ENCODE assay signal across 11 cellular contexts in genomic region chr7:107387077-107387476, GRCh38.
A peak's percentile ranks its signal among the peaks of the same experiment; 100 is the strongest.
DNase-seq lines count a peak whose midpoint lies in the region; ATAC-seq and TF ChIP-seq lines count a peak whose summit lies in the region.
"Had no signal": no experiment of that assay in that cellular context is flagged by ENCODE, and none has a peak within 500 bp of the region (broad histone marks: within the 10 kb centered on the region; RNA-seq: fewer than 3 reads in every experiment).

No MANE protein-coding gene starts in this region.

- H3K36me3 ChIP-seq in Panc1 (ENCODE audit: control insufficient read depth, insufficient read depth, low read length) (no peaks in the 10 kb centered on the region), fibroblast of lung (ENCODE audit: control insufficient read depth, insufficient read depth, low read length) (no peaks in the 10 kb centered on the region)

- DNase-seq in DMS 273 (lab: John Stamatoyannopoulos, UW; ENCODE audit: unreplicated experiment) (peak; percentile 68), Panc1 (ENCODE audit: low read depth, low spot score) (no peak), fibroblast of lung (ENCODE audit: low read depth in 2 of 2) (peak; percentile 40 to 44), nephron progenitor cell (peak; percentile 47), NCI-H1694 (lab: John Stamatoyannopoulos, UW) (no peak), ACHN (no peak)
- DNase-seq in activated CD8-positive, alpha-beta memory T cell treated with anti-CD3 and anti-CD28 coated beads, Interleukin-2, amount 50 U/mL, for 48 hours = no peak
- DNase-seq: activated CD4-positive, alpha-beta T cell treated with anti-CD3 and anti-CD28 coated beads for 48 hours; left colon had no signal

- no peak overlapping the region for H3K9ac ChIP-seq in fibroblast of lung (ENCODE audit: insufficient read depth, low read length)
- H3K9ac ChIP-seq: KMS-11 had no signal

- no peak overlapping the region for H3K4me3 ChIP-seq in Panc1 (ENCODE audit: low read depth in 2 of 2, low read length in 2 of 2)
- H3K4me3 ChIP-seq in fibroblast of lung (replicated peaks in 1 of 4; ENCODE audit: control extremely low read depth in 1 of 4, insufficient read depth in 1 of 4, low read depth in 3 of 4, low read length in 4 of 4) = no peak overlapping the region

- peak overlapping the region; percentile 33 for H3K4me2 ChIP-seq in fibroblast of lung (ENCODE audit: extremely low read depth, insufficient read depth, low read length)
- H3K4me2 ChIP-seq: KMS-11 had no signal

- TF ChIP-seq CTCF in Panc1 (IDR thresholded peaks at IDR 0.05) (no peak), fibroblast of lung (conservative IDR thresholded peaks at IDR 0.05 in 1 of 2, IDR thresholded peaks at IDR 0.05 in 1 of 2; ENCODE audit: low read depth in 1 of 2, low read length in 2 of 2) (no peak), nephron progenitor cell (IDR thresholded peaks at IDR 0.05) (no peak)

- intact Hi-C loops in Panc1 (cut with micrococcal nuclease; ENCODE audit: unreplicated experiment) = no loop called here

- peaks cover 82% of the 10 kb centered on the region for H3K4me1 Mint-ChIP-seq in nephron progenitor cell

- H4K20me1 ChIP-seq in fibroblast of lung (ENCODE audit: control insufficient read depth, extremely low read depth, insufficient read depth, low read length) = no peaks in the 10 kb centered on the region

- H3K36me3 Mint-ChIP-seq in nephron progenitor cell (ENCODE audit: low read depth) = peaks cover 12% of the 10 kb centered on the region

- peaks cover 9% of the 10 kb centered on the region; the same call in 1 of the 2 replicates for H3K4me1 ChIP-seq in Panc1 (ENCODE audit: control insufficient read depth, insufficient read depth, low read length)
- peaks cover 6% of the 10 kb centered on the region for H3K4me1 ChIP-seq in fibroblast of lung (ENCODE audit: control insufficient read depth, extremely low read depth, insufficient read depth, low read length)

- peaks cover 4% of the 10 kb centered on the region for H3K27me3 Mint-ChIP-seq in nephron progenitor cell (ENCODE audit: low read depth, poor library complexity)

- peaks cover 6% of the 10 kb centered on the region for H3K9me3 Mint-ChIP-seq in nephron progenitor cell

- H3K27me3 ChIP-seq in Panc1 (ENCODE audit: control insufficient read depth, insufficient read depth, low read length) (no peaks in the 10 kb centered on the region), fibroblast of lung (ENCODE audit: control insufficient read depth, insufficient read depth, low read length) (no peaks in the 10 kb centered on the region)

- no peaks in the 10 kb centered on the region for H3K9me3 ChIP-seq in Panc1 (ENCODE audit: control insufficient read depth, insufficient read depth, low read depth, low read length)
- no peaks in the 10 kb centered on the region for H3K9me3 ChIP-seq in fibroblast of lung (ENCODE audit: control insufficient read depth, insufficient read depth, low read depth, low read length)

- BruUV-seq in Panc1 (replicated peaks; lab: Mats Ljungman, UMichigan) = no TSS peak

- H3K27ac ChIP-seq in Panc1 (ENCODE audit: low read length) (peak overlapping the region; percentile 51; the same call in 1 of the 2 replicates), fibroblast of lung (ENCODE audit: insufficient read depth, low read length) (peak overlapping the region; percentile 26)
- H3K27ac ChIP-seq: KMS-11 had no signal

- no peaks in the 10 kb centered on the region for H3K79me2 ChIP-seq in fibroblast of lung (ENCODE audit: control insufficient read depth, insufficient read depth, low read length)

- H3K27ac Mint-ChIP-seq in nephron progenitor cell = peak overlapping the region; percentile 98

- POLR2A ChIA-PET in Panc1 (lab: Charles Lee) = no interaction called here

- CTCF ChIA-PET in Panc1 (lab: Charles Lee) = no interaction called here

- H2AFZ ChIP-seq in fibroblast of lung (ENCODE audit: low read length) = no peak overlapping the region

- 0 out of 2 replicates have a peak, but pooled peaks have one; percentile 65 for ATAC-seq in Panc1
- ATAC-seq in GM19035 (IDR thresholded peaks at IDR 0.05; ENCODE audit: unreplicated experiment) = no peak
- ATAC-seq: left colon had no signal

- H3K4me3 Mint-ChIP-seq in nephron progenitor cell = no peak overlapping the region

- in situ Hi-C loops in Panc1 (cut with HindIII; ENCODE audit: low pct_unique_long_range_greater_than_20kb, low sequenced_read_pairs) = no loop called here
- in situ Hi-C loops in ACHN (cut with HindIII; ENCODE audit: low pct_ligation_motif_present, low pct_unique_long_range_greater_than_20kb, low sequenced_read_pairs) = no loop called here

Comparison
In these comparisons a context has a peak if more than half of its experiments do, and no peak if none do; other contexts are left out.
1. DNase-seq: peak in DMS 273 (single experiment), fibroblast of lung (2 of 2) and nephron progenitor cell (single experiment); none in Panc1 (single experiment), NCI-H1694 (single experiment), ACHN (single experiment) and activated CD8-positive, alpha-beta memory T cell treated with anti-CD3 and anti-CD28 coated beads, Interleukin-2, amount 50 U/mL, for 48 hours (single experiment).